In genomic region chr16:13186813-13187212, GRCh38 we compare ENCODE assay signal across 27 cellular contexts.
DNase-seq lines count a peak whose midpoint lies in the region; FAIRE-seq and TF ChIP-seq lines count a peak whose summit lies in the region.
"Had no signal": no experiment of that assay in that cellular context is flagged by ENCODE, and none has a peak within 500 bp of the region (broad histone marks: within the 10 kb centered on the region; RNA-seq: fewer than 3 reads in every experiment).

No MANE protein-coding gene starts in this region.

- in situ Hi-C loops in G401 (cut with HindIII; ENCODE audit: low sequenced_read_pairs) = no loop called here

- H3K9me3 Mint-ChIP-seq in MCF 10A (ENCODE audit: unreplicated experiment) = peaks cover 8% of the 10 kb centered on the region
- H3K9me3 Mint-ChIP-seq: natural killer cell had no signal

- intact Hi-C loops in MCF 10A (cut with micrococcal nuclease) = no loop called here
- intact Hi-C loops in breast epithelium (cut with DNase I; ENCODE audit: low total_unique reads) = no loop called here
- intact Hi-C loops in kidney (cut with DNase I) = no loop called here

- no peak overlapping the region for H3K4me3 Mint-ChIP-seq in MCF 10A (ENCODE audit: unreplicated experiment)
- H3K4me3 Mint-ChIP-seq: activated CD4-positive, alpha-beta memory T cell treated with anti-CD3 and anti-CD28 coated beads for 36 hours; effector memory CD8-positive, alpha-beta T cell; mesothelial cell of epicardium; natural killer cell had no signal

- TF ChIP-seq CTCF in MCF 10A (IDR thresholded peaks at IDR 0.05; ENCODE audit: unreplicated experiment) (no peak), breast epithelium (IDR thresholded peaks at IDR 0.05) (no peak), WERI-Rb-1 (IDR thresholded peaks at IDR 0.05; ENCODE audit: low read depth, low read length) (peak; percentile 49; the same call in 1 of the 2 replicates), kidney (IDR thresholded peaks at IDR 0.05; ENCODE audit: borderline replicate concordance, extremely low read depth, insufficient read depth) (peak; percentile 26)

- no peaks in the 10 kb centered on the region for H3K4me1 ChIP-seq in breast epithelium
- H3K4me1 ChIP-seq in kidney (ENCODE audit: control insufficient read depth in 1 of 2, insufficient read depth in 1 of 2, low read depth in 1 of 2, low read length in 2 of 2) = no peaks in the 10 kb centered on the region
- H3K4me1 ChIP-seq: BLaER1, upper lobe of right lung had no signal

- H3K9me3 ChIP-seq in breast epithelium (peaks cover 0 to 9% of the 10 kb centered on the region in 2 donors), WERI-Rb-1 (ENCODE audit: severe bottlenecking) (peaks cover under 1% of the 10 kb centered on the region), kidney (ENCODE audit: control insufficient read depth in 1 of 2, low read length in 2 of 2) (no peaks in the 10 kb centered on the region)
- H3K9me3 ChIP-seq: BLaER1, ovary, upper lobe of right lung had no signal

- H3K4me1 Mint-ChIP-seq in MCF 10A (ENCODE audit: insufficient read depth, unreplicated experiment) = no peaks in the 10 kb centered on the region
- H3K4me1 Mint-ChIP-seq: mesothelial cell of epicardium, natural killer cell had no signal

- no peaks in the 10 kb centered on the region for H3K36me3 ChIP-seq in breast epithelium
- H3K36me3 ChIP-seq in WERI-Rb-1 = no peaks in the 10 kb centered on the region
- H3K36me3 ChIP-seq in kidney (ENCODE audit: control insufficient read depth in 1 of 2, insufficient read depth in 2 of 2, low read length in 2 of 2) = no peaks in the 10 kb centered on the region
- H3K36me3 ChIP-seq: BLaER1, brain microvascular endothelial cell, ovary, upper lobe of right lung had no signal

- DNase-seq in MCF 10A (ENCODE audit: unreplicated experiment) (peak; percentile 22), breast epithelium (ENCODE audit: low spot score in 2 of 2) (no peak), WERI-Rb-1 (peak; percentile 25), kidney (no peak), SIG-M5 (lab: John Stamatoyannopoulos, UW) (no peak), NCI-H128 (lab: John Stamatoyannopoulos, UW; ENCODE audit: unreplicated experiment) (no peak), G401 (ENCODE audit: low spot score) (no peak), COLO829 (ENCODE audit: low spot score) (no peak)
- DNase-seq: activated CD4-positive, alpha-beta memory T cell treated with anti-CD3 and anti-CD28 coated beads for 36 hours; activated gamma-delta T cell treated with Interleukin-2 at 50 U/mL for 16 hours; brain microvascular endothelial cell; effector memory CD8-positive, alpha-beta T cell; EL; KBM-7; left colon; natural killer cell; NCI-H1930; NCI-H226; ovary; stimulated activated CD4-positive, alpha-beta T cell treated with anti-CD3 and anti-CD28 coated beads, Interleukin-15, amount 100 ng/mL, for 24 hours; substantia nigra; T-helper 9 cell; upper lobe of right lung had no signal

- CTCF ChIA-PET in MCF 10A (lab: Yijun Ruan, JAX) = no interaction called here

- no peak overlapping the region for H3K27ac Mint-ChIP-seq in MCF 10A (ENCODE audit: low read depth, unreplicated experiment)
- H3K27ac Mint-ChIP-seq: activated CD4-positive, alpha-beta memory T cell treated with anti-CD3 and anti-CD28 coated beads for 36 hours; effector memory CD8-positive, alpha-beta T cell; mesothelial cell of epicardium; natural killer cell had no signal

- H3K27me3 ChIP-seq in breast epithelium (no peaks in the 10 kb centered on the region), WERI-Rb-1 (ENCODE audit: insufficient read depth, low read depth, severe bottlenecking) (no peaks in the 10 kb centered on the region)
- H3K27me3 ChIP-seq: BLaER1, brain microvascular endothelial cell, ovary, upper lobe of right lung had no signal

- H3K9ac ChIP-seq in kidney (ENCODE audit: low read length in 2 of 2) = no peak overlapping the region
- H3K9ac ChIP-seq: BLaER1 had no signal

- no peak for TF ChIP-seq POLR2A in breast epithelium (IDR thresholded peaks at IDR 0.05)

- POLR2A ChIA-PET in MCF 10A (lab: Yijun Ruan, JAX) = no interaction called here

- H3K4me3 ChIP-seq in breast epithelium = no peak overlapping the region
- no peak overlapping the region for H3K4me3 ChIP-seq in WERI-Rb-1 (ENCODE audit: low read depth, low read length)
- H3K4me3 ChIP-seq in kidney (ENCODE audit: low read length in 2 of 2) = no peak overlapping the region
- H3K4me3 ChIP-seq: BLaER1, ovary, upper lobe of right lung had no signal

- BruUV-seq in MCF 10A (replicated peaks; lab: Mats Ljungman, UMichigan) = no TSS peak

- peaks cover 11% of the 10 kb centered on the region for H3K36me3 Mint-ChIP-seq in MCF 10A (ENCODE audit: insufficient read depth, unreplicated experiment)
- H3K36me3 Mint-ChIP-seq: activated CD4-positive, alpha-beta memory T cell treated with anti-CD3 and anti-CD28 coated beads for 36 hours; mesothelial cell of epicardium; natural killer cell had no signal

- H3K27ac ChIP-seq in breast epithelium = no peak overlapping the region
- no peak overlapping the region for H3K27ac ChIP-seq in WERI-Rb-1
- no peak overlapping the region for H3K27ac ChIP-seq in kidney (ENCODE audit: low read depth in 2 of 2, low read length in 2 of 2)
- H3K27ac ChIP-seq: BLaER1, brain microvascular endothelial cell, ovary, RWPE1, upper lobe of right lung had no signal

- no peak for FAIRE-seq in kidney (lab: Jason Lieb, UNC)
- FAIRE-seq: colon had no signal

- no peaks in the 10 kb centered on the region for H3K27me3 Mint-ChIP-seq in MCF 10A (ENCODE audit: insufficient read depth, unreplicated experiment)
- H3K27me3 Mint-ChIP-seq: activated CD4-positive, alpha-beta memory T cell treated with anti-CD3 and anti-CD28 coated beads for 36 hours had no signal

Comparison
In these comparisons a context has a peak if more than half of its experiments do, and no peak if none do; other contexts are left out.
1. DNase-seq: peak in MCF 10A (single experiment) and WERI-Rb-1 (single experiment); none in breast epithelium (0 of 2), kidney (single experiment), SIG-M5 (single experiment), NCI-H128 (single experiment), G401 (single experiment) and COLO829 (single experiment).
2. CTCF ChIP-seq: peak in WERI-Rb-1 (single experiment) and kidney (single experiment); none in MCF 10A (single experiment) and breast epithelium (0 of 3).